In the genomic region with DNA sequence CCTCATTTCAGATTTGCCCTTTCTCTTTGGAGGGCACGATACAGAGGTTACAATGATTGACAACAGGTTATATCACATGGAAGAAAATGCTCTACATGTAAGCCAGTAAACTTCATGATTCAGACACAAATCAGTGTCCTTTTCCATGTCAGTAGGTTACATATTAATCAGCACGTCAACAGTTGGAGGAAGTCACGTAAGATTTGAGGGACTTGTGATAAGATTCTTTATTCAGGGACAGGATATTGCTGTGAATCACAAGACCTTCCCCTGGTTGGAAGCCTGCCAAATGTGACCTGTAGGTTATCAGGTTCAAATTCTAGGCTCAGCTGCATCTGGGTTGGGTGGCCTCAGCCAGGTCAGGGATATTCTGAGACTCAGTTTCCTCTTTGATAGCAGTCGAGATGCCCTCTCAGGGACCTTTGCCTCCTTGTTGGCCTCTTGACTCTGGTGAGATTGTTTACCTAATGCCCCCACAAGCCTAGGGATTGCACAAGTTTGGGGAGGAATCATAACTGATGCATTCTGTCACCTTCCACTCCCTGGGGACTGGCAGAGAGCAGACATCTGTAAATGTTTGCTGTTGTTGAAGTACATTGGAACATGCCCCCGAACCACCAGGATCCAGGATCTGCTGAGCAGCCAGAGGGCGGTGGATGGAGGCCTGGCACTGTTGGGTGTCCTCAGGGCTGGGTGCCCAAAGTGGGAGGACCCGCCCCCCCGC, we compare ENCODE assay signal across 1 cellular context.
A peak's percentile ranks its signal among the peaks of the same experiment; 100 is the strongest.
TF ChIP-seq lines count a peak whose summit lies in the region.

No MANE protein-coding gene starts in this region.

TF ChIP-seq in HepG2, 621 proteins besides CTCF, POLR2A, EP300 and RAD21 (continued from another document and continues in another):
- peak; percentile 84 for TF ChIP-seq FOSL2 (CRISPR knock-in tag; IDR thresholded peaks at IDR 0.05)
- TF ChIP-seq ZBTB21 (CRISPR knock-in tag; IDR thresholded peaks at IDR 0.05) = peak; percentile 84; the same call in 1 of the 2 replicates
- no peak for TF ChIP-seq ZNF7 (CRISPR knock-in tag; IDR thresholded peaks at IDR 0.05)
- TF ChIP-seq MAFG (CRISPR knock-in tag; IDR thresholded peaks at IDR 0.05) = no peak
- peak; percentile 64 for TF ChIP-seq ASH2L (IDR thresholded peaks at IDR 0.05; ENCODE audit: insufficient read length, low read depth, low read length)
- peak; percentile 92 for TF ChIP-seq RXRA (CRISPR knock-in tag; IDR thresholded peaks at IDR 0.05)
- TF ChIP-seq ZNF770 (CRISPR knock-in tag; IDR thresholded peaks at IDR 0.05) = peak; percentile 52
- TF ChIP-seq, protein P1, sequence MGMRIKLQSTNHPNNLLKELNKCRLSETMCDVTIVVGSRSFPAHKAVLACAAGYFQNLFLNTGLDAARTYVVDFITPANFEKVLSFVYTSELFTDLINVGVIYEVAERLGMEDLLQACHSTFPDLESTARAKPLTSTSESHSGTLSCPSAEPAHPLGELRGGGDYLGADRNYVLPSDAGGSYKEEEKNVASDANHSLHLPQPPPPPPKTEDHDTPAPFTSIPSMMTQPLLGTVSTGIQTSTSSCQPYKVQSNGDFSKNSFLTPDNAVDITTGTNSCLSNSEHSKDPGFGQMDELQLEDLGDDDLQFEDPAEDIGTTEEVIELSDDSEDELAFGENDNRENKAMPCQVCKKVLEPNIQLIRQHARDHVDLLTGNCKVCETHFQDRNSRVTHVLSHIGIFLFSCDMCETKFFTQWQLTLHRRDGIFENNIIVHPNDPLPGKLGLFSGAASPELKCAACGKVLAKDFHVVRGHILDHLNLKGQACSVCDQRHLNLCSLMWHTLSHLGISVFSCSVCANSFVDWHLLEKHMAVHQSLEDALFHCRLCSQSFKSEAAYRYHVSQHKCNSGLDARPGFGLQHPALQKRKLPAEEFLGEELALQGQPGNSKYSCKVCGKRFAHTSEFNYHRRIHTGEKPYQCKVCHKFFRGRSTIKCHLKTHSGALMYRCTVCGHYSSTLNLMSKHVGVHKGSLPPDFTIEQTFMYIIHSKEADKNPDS (CRISPR knock-in tag; IDR thresholded peaks at IDR 0.05) = 0 out of 2 replicates have a peak, but pooled peaks have one; percentile 66
- peak; percentile 74 for TF ChIP-seq ZNF263 (CRISPR knock-in tag; IDR thresholded peaks at IDR 0.05)
- TF ChIP-seq MEF2D (CRISPR knock-in tag; IDR thresholded peaks at IDR 0.05) = peak; percentile 92
- TF ChIP-seq, protein P2, sequence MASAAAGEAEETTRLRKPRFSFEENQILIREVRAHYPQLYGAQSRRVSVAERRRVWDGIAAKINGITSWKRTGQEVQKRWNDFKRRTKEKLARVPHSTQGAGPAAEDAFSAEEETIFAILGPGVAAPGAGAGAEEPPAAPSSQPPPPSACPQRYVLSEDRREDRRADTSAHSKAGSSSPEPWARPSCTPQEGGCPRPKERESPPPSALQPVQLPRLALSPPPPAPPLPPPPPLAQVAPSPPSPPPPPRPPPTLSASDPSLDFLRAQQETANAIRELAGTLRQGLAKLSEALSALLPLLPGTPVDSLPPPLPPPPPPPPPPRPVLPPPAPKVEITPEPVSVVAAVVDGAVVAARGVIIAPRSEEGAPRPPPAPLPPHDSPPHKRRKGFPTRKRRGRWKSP (CRISPR knock-in tag; IDR thresholded peaks at IDR 0.05) = no peak
- TF ChIP-seq SKI (IDR thresholded peaks at IDR 0.05; ENCODE audit: partially characterized antibody) = peak; percentile 73
- TF ChIP-seq, protein P3, sequence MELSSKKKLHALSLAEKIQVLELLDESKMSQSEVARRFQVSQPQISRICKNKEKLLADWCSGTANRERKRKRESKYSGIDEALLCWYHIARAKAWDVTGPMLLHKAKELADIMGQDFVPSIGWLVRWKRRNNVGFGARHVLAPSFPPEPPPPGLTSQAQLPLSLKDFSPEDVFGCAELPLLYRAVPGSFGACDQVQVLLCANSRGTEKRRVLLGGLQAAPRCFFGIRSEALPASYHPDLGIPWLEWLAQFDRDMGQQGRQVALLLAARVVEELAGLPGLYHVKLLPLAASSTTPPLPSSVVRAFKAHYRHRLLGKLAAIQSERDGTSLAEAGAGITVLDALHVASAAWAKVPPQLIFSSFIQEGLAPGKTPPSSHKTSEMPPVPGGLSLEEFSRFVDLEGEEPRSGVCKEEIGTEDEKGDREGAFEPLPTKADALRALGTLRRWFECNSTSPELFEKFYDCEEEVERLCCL (CRISPR knock-in tag; IDR thresholded peaks at IDR 0.05; ENCODE audit: borderline replicate concordance) = no peak
- TF ChIP-seq ZNF274 (CRISPR knock-in tag; IDR thresholded peaks at IDR 0.05) = no peak; the same call in 1 of the 2 replicates
- peak; percentile 91 for TF ChIP-seq PHF21A (CRISPR knock-in tag; IDR thresholded peaks at IDR 0.05)
- no peak for TF ChIP-seq NFIB (CRISPR knock-in tag; IDR thresholded peaks at IDR 0.05; ENCODE audit: borderline replicate concordance)
- 0 out of 2 replicates have a peak, but pooled peaks have one; percentile 35 for TF ChIP-seq TFDP1 (CRISPR knock-in tag; IDR thresholded peaks at IDR 0.05; ENCODE audit: borderline replicate concordance)
- 0 out of 2 replicates have a peak, but pooled peaks have one; percentile 12 for TF ChIP-seq HCFC1 (IDR thresholded peaks at IDR 0.05; ENCODE audit: low read depth, low read length)
- TF ChIP-seq ZNF878 (CRISPR knock-in tag; IDR thresholded peaks at IDR 0.05) = peak; percentile 79
- TF ChIP-seq, protein P4, sequence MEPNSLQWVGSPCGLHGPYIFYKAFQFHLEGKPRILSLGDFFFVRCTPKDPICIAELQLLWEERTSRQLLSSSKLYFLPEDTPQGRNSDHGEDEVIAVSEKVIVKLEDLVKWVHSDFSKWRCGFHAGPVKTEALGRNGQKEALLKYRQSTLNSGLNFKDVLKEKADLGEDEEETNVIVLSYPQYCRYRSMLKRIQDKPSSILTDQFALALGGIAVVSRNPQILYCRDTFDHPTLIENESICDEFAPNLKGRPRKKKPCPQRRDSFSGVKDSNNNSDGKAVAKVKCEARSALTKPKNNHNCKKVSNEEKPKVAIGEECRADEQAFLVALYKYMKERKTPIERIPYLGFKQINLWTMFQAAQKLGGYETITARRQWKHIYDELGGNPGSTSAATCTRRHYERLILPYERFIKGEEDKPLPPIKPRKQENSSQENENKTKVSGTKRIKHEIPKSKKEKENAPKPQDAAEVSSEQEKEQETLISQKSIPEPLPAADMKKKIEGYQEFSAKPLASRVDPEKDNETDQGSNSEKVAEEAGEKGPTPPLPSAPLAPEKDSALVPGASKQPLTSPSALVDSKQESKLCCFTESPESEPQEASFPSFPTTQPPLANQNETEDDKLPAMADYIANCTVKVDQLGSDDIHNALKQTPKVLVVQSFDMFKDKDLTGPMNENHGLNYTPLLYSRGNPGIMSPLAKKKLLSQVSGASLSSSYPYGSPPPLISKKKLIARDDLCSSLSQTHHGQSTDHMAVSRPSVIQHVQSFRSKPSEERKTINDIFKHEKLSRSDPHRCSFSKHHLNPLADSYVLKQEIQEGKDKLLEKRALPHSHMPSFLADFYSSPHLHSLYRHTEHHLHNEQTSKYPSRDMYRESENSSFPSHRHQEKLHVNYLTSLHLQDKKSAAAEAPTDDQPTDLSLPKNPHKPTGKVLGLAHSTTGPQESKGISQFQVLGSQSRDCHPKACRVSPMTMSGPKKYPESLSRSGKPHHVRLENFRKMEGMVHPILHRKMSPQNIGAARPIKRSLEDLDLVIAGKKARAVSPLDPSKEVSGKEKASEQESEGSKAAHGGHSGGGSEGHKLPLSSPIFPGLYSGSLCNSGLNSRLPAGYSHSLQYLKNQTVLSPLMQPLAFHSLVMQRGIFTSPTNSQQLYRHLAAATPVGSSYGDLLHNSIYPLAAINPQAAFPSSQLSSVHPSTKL (CRISPR knock-in tag; IDR thresholded peaks at IDR 0.05) = peak; percentile 91
- no peak for TF ChIP-seq HNF4G (IDR thresholded peaks at IDR 0.05; ENCODE audit: borderline replicate concordance, low read depth, low read length)
- TF ChIP-seq HNF4G (CRISPR knock-in tag; IDR thresholded peaks at IDR 0.05; ENCODE audit: borderline replicate concordance, low read depth) = peak; percentile 69; the same call in 1 of the 2 replicates
- peak; percentile 92 for TF ChIP-seq MIXL1 (CRISPR knock-in tag; IDR thresholded peaks at IDR 0.05)
- TF ChIP-seq PBX2 (CRISPR knock-in tag; IDR thresholded peaks at IDR 0.05) = peak; percentile 61
- no peak for TF ChIP-seq KDM1A (CRISPR knock-in tag; IDR thresholded peaks at IDR 0.05)
- TF ChIP-seq, protein P5, sequence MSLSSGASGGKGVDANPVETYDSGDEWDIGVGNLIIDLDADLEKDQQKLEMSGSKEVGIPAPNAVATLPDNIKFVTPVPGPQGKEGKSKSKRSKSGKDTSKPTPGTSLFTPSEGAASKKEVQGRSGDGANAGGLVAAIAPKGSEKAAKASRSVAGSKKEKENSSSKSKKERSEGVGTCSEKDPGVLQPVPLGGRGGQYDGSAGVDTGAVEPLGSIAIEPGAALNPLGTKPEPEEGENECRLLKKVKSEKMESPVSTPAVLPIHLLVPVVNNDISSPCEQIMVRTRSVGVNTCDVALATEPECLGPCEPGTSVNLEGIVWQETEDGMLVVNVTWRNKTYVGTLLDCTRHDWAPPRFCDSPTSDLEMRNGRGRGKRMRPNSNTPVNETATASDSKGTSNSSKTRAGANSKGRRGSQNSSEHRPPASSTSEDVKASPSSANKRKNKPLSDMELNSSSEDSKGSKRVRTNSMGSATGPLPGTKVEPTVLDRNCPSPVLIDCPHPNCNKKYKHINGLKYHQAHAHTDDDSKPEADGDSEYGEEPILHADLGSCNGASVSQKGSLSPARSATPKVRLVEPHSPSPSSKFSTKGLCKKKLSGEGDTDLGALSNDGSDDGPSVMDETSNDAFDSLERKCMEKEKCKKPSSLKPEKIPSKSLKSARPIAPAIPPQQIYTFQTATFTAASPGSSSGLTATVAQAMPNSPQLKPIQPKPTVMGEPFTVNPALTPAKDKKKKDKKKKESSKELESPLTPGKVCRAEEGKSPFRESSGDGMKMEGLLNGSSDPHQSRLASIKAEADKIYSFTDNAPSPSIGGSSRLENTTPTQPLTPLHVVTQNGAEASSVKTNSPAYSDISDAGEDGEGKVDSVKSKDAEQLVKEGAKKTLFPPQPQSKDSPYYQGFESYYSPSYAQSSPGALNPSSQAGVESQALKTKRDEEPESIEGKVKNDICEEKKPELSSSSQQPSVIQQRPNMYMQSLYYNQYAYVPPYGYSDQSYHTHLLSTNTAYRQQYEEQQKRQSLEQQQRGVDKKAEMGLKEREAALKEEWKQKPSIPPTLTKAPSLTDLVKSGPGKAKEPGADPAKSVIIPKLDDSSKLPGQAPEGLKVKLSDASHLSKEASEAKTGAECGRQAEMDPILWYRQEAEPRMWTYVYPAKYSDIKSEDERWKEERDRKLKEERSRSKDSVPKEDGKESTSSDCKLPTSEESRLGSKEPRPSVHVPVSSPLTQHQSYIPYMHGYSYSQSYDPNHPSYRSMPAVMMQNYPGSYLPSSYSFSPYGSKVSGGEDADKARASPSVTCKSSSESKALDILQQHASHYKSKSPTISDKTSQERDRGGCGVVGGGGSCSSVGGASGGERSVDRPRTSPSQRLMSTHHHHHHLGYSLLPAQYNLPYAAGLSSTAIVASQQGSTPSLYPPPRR (CRISPR knock-in tag; IDR thresholded peaks at IDR 0.05; ENCODE audit: borderline replicate concordance) = peak; percentile 94
- peak; percentile 76 for TF ChIP-seq BCL6 (CRISPR knock-in tag; IDR thresholded peaks at IDR 0.05)
- TF ChIP-seq NR2C2 (CRISPR knock-in tag; IDR thresholded peaks at IDR 0.05; ENCODE audit: borderline replicate concordance) = peak; percentile 77
- TF ChIP-seq, protein P6, sequence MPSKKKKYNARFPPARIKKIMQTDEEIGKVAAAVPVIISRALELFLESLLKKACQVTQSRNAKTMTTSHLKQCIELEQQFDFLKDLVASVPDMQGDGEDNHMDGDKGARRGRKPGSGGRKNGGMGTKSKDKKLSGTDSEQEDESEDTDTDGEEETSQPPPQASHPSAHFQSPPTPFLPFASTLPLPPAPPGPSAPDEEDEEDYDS (CRISPR knock-in tag; IDR thresholded peaks at IDR 0.05) = peak; percentile 42; the same call in 1 of the 2 replicates
- no peak for TF ChIP-seq GABPA (IDR thresholded peaks at IDR 0.05; ENCODE audit: low read depth, low read length)
- TF ChIP-seq GABPA (CRISPR knock-in tag; IDR thresholded peaks at IDR 0.05; ENCODE audit: low read depth) = peak; percentile 77
- no peak for TF ChIP-seq ZNF225 (CRISPR knock-in tag; IDR thresholded peaks at IDR 0.05)
- no peak for TF ChIP-seq ZIK1 (CRISPR knock-in tag; IDR thresholded peaks at IDR 0.05; ENCODE audit: borderline replicate concordance, low read depth)
- TF ChIP-seq KDM6A (CRISPR knock-in tag; IDR thresholded peaks at IDR 0.05; ENCODE audit: low read depth) = peak; percentile 57; the same call in 1 of the 2 replicates
